In genomic region chr2:139374307-139374850, GRCh38 we compare ENCODE assay signal across 26 cellular contexts.
"Had no signal": no experiment of that assay in that cellular context is flagged by ENCODE, and none has a peak within 500 bp of the region (broad histone marks: within the 10 kb centered on the region; RNA-seq: fewer than 3 reads in every experiment).

No MANE protein-coding gene starts in this region.

- H3K4me3 ChIP-seq: dorsolateral prefrontal cortex, esophagus squamous epithelium, heart right ventricle, prostate gland, sigmoid colon, testis, tibial artery had no signal

- H3K27me3 ChIP-seq: dorsolateral prefrontal cortex, esophagus squamous epithelium, heart right ventricle, sigmoid colon, testis, tibial artery had no signal

- H3K4me1 ChIP-seq: esophagus squamous epithelium, heart right ventricle, prostate gland, sigmoid colon, testis, tibial artery had no signal

- DNase-seq: dorsolateral prefrontal cortex; effector CD4-positive, alpha-beta T cell; endodermal cell; erythroblast; esophagus squamous epithelium; foreskin melanocyte; glutamatergic neuron; heart right ventricle; hippocampal formation; kidney glomerular epithelial cell; mesendoderm; midbrain; naive thymus-derived CD8-positive, alpha-beta T cell; nephron progenitor cell; nucleus accumbens; right cardiac atrium; sigmoid colon; stimulated activated CD4-positive, alpha-beta T cell treated with anti-CD3 and anti-CD28 coated beads, Interleukin-2, amount 100 ng/mL, for 24 hours; stimulated activated CD4-positive, alpha-beta T cell treated with anti-CD3 and anti-CD28 coated beads, Interleukin-4, amount 100 ng/mL, for 24 hours; stimulated activated naive CD4-positive, alpha-beta T cell treated with Interleukin-2 at 50 U/mL for 16 hours; substantia nigra; testis; tibial artery had no signal

- H3K27ac ChIP-seq: dorsolateral prefrontal cortex, esophagus squamous epithelium, heart right ventricle, prostate gland, sigmoid colon, testis, tibial artery had no signal

- H3K36me3 ChIP-seq: esophagus squamous epithelium, heart right ventricle, prostate gland, sigmoid colon, tibial artery had no signal

- ATAC-seq: heart right ventricle; left lobe of liver; naive thymus-derived CD8-positive, alpha-beta T cell; right cardiac atrium; stimulated activated effector memory CD8-positive, alpha-beta T cell treated with anti-CD3 and anti-CD28 coated beads, Interleukin-12 subunit alpha, Interleukin-12 subunit beta, amount 100 ng/mL, for 72 hours had no signal

- H3K9me3 ChIP-seq: esophagus squamous epithelium, prostate gland, sigmoid colon, testis, tibial artery had no signal
